ENCODE assay signal across 15 cellular contexts in the genomic region with DNA sequence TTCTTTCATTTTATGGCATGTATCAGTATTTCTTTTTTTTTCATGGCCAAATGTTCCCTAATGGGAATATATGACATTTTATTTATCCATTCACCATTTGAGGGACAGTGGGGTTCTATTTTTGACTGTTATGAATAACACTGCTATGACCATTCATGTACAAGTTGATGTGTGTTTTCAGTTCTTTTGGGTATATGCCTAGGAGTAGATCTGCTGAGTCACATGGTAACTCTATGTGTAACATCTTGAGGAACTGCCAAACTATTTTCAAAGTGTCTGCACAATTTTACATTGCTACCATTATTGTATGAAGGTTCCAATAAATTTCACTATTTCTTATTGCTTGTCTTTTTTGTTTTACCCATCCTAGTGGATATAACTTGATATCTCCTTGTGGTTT.
A peak's percentile ranks its signal among the peaks of the same experiment; 100 is the strongest.
DNase-seq lines count a peak whose midpoint lies in the region; ATAC-seq and TF ChIP-seq lines count a peak whose summit lies in the region.
"Had no signal": no experiment of that assay in that cellular context is flagged by ENCODE, and none has a peak within 500 bp of the region (broad histone marks: within the 10 kb centered on the region; RNA-seq: fewer than 3 reads in every experiment).

No MANE protein-coding gene starts in this region.

- CTCF ChIA-PET in MCF 10A (lab: Yijun Ruan, JAX) = interaction anchor here (0.8 kb wide), 1 partner anchor 107 kb away, joined by 3 read pairs; no protein-coding TSS in a partner anchor

- POLR2A ChIA-PET in MCF 10A (lab: Yijun Ruan, JAX) = no interaction called here

- no peak overlapping the region for H3K27ac ChIP-seq in breast epithelium
- no peak overlapping the region for H3K27ac ChIP-seq in vagina

- no peaks in the 10 kb centered on the region for H3K9me3 Mint-ChIP-seq in MCF 10A (ENCODE audit: unreplicated experiment)

- H3K4me3 ChIP-seq in breast epithelium = no peak overlapping the region
- no peak overlapping the region for H3K4me3 ChIP-seq in adipocyte (ENCODE audit: low read length)
- H3K4me3 ChIP-seq in fibroblast of the aortic adventitia (ENCODE audit: low read depth, low read length) = no peak overlapping the region
- H3K4me3 ChIP-seq in vagina = no peak overlapping the region
- H3K4me3 ChIP-seq: tibial nerve had no signal

- no peaks in the 10 kb centered on the region for H3K27me3 Mint-ChIP-seq in MCF 10A (ENCODE audit: insufficient read depth, unreplicated experiment)
- H3K27me3 Mint-ChIP-seq: activated naive CD4-positive, alpha-beta T cell treated with anti-CD3 and anti-CD28 coated beads, Interleukin-2, amount 10 ng/mL, durations not matched to agents 7 days and 5 days had no signal

- H3K27ac Mint-ChIP-seq in MCF 10A (ENCODE audit: low read depth, unreplicated experiment) = peak overlapping the region; percentile 24
- H3K27ac Mint-ChIP-seq: activated naive CD4-positive, alpha-beta T cell treated with anti-CD3 and anti-CD28 coated beads, Interleukin-2, amount 10 ng/mL, durations not matched to agents 7 days and 5 days had no signal

- H3K36me3 Mint-ChIP-seq in MCF 10A (ENCODE audit: insufficient read depth, unreplicated experiment) = peaks cover 6% of the 10 kb centered on the region
- H3K36me3 Mint-ChIP-seq: activated naive CD4-positive, alpha-beta T cell treated with anti-CD3 and anti-CD28 coated beads, Interleukin-2, amount 10 ng/mL, durations not matched to agents 7 days and 5 days had no signal

- peaks cover 12% of the 10 kb centered on the region for H3K4me1 Mint-ChIP-seq in MCF 10A (ENCODE audit: insufficient read depth, unreplicated experiment)
- H3K4me1 Mint-ChIP-seq: activated naive CD4-positive, alpha-beta T cell treated with anti-CD3 and anti-CD28 coated beads, Interleukin-2, amount 10 ng/mL, durations not matched to agents 7 days and 5 days had no signal

- ATAC-seq in HG02798 (IDR thresholded peaks at IDR 0.05; ENCODE audit: poor library complexity, unreplicated experiment) (no peak), GM18873 (IDR thresholded peaks at IDR 0.05; ENCODE audit: low FRiP score, unreplicated experiment) (no peak)

- no peaks in the 10 kb centered on the region for H3K27me3 ChIP-seq in breast epithelium
- H3K27me3 ChIP-seq in adipocyte (replicated peaks; ENCODE audit: control insufficient read depth, insufficient read depth, low read length) = no peaks in the 10 kb centered on the region
- no peaks in the 10 kb centered on the region for H3K27me3 ChIP-seq in vagina
- H3K27me3 ChIP-seq: tibial nerve had no signal

- intact Hi-C loops in MCF 10A (cut with micrococcal nuclease) = no loop called here
- intact Hi-C loops in breast epithelium (cut with DNase I; ENCODE audit: low total_unique reads) = no loop called here
- intact Hi-C loops in vagina (cut with DNase I) = no loop called here

- DNase-seq in MCF 10A (ENCODE audit: unreplicated experiment) (peak; percentile 59), breast epithelium (ENCODE audit: low spot score in 2 of 2) (no peak), adipocyte (ENCODE audit: low read depth) (peak; percentile 8), fibroblast of the aortic adventitia (ENCODE audit: low read depth) (peak; percentile 84), vagina (ENCODE audit: extremely low spot score in 2 of 2) (no peak), NCI-H524 treated with DMSO at 0.1 percent for 48 hours (lab: John Stamatoyannopoulos, UW) (no peak)
- DNase-seq: ACHN; activated naive CD4-positive, alpha-beta T cell treated with anti-CD3 and anti-CD28 coated beads, Interleukin-2, amount 10 ng/mL, durations not matched to agents 7 days and 5 days; DMS153; effector CD8-positive, alpha-beta T cell; hypothalamus; T-helper 1 cell had no signal

- H3K36me3 ChIP-seq in breast epithelium = no peaks in the 10 kb centered on the region
- H3K36me3 ChIP-seq in adipocyte (ENCODE audit: control insufficient read depth, insufficient read depth, low read length, severe bottlenecking) = peaks cover under 1% of the 10 kb centered on the region
- no peaks in the 10 kb centered on the region for H3K36me3 ChIP-seq in vagina

- no peak overlapping the region for H3K9ac ChIP-seq in adipocyte (ENCODE audit: low read length)

- TF ChIP-seq CTCF in MCF 10A (IDR thresholded peaks at IDR 0.05; ENCODE audit: unreplicated experiment) (no peak), breast epithelium (IDR thresholded peaks at IDR 0.05) (no peak), fibroblast of the aortic adventitia (IDR thresholded peaks at IDR 0.05; ENCODE audit: insufficient read depth, low read length) (no peak), vagina (IDR thresholded peaks at IDR 0.05) (no peak)

- TF ChIP-seq POLR2A in breast epithelium (IDR thresholded peaks at IDR 0.05) = no peak
- TF ChIP-seq POLR2A in vagina (IDR thresholded peaks at IDR 0.05) = no peak

- H3K4me1 ChIP-seq in breast epithelium (no peaks in the 10 kb centered on the region), adipocyte (ENCODE audit: control insufficient read depth, insufficient read depth, low read length) (peaks cover 17% of the 10 kb centered on the region), vagina (no peaks in the 10 kb centered on the region)

- H3K9me3 ChIP-seq in breast epithelium (no peaks in the 10 kb centered on the region), adipocyte (ENCODE audit: control insufficient read depth, low read length) (no peaks in the 10 kb centered on the region), vagina (no peaks in the 10 kb centered on the region)
- H3K9me3 ChIP-seq: tibial nerve had no signal

- no TSS peak for BruUV-seq in MCF 10A (replicated peaks; lab: Mats Ljungman, UMichigan)

- H3K4me3 Mint-ChIP-seq in MCF 10A (ENCODE audit: unreplicated experiment) = no peak overlapping the region
- H3K4me3 Mint-ChIP-seq: activated naive CD4-positive, alpha-beta T cell treated with anti-CD3 and anti-CD28 coated beads, Interleukin-2, amount 10 ng/mL, durations not matched to agents 7 days and 5 days had no signal

Comparison
In these comparisons a context has a peak if more than half of its experiments do, and no peak if none do; other contexts are left out.
1. DNase-seq: peak in MCF 10A (single experiment), adipocyte (single experiment) and fibroblast of the aortic adventitia (single experiment); none in breast epithelium (0 of 2), vagina (0 of 2) and NCI-H524 treated with DMSO at 0.1 percent for 48 hours (single experiment).